Comparison of ENCODE assay signal across 15 cellular contexts in the genomic region with DNA sequence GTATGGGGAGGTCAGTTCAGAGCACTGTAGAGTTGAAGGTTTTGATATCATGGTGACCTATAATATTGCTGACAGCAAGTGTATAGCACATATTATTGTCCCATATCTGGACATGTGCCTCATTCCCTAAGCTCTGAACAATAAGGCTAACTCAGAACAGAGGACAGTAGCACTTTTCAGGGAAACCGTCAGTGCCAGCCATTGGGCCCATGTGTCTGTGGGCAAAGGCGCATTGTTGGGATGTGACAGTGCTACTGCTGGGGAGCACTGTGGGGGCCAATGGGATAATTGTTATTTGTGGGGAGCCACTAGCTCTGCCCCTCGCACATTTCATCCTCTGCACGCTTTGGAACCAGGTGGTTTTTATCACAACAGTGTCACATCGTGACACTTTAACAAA.
"Had no signal": no experiment of that assay in that cellular context is flagged by ENCODE, and none has a peak within 500 bp of the region (broad histone marks: within the 10 kb centered on the region; RNA-seq: fewer than 3 reads in every experiment).

No MANE protein-coding gene starts in this region.

- H3K9me3 ChIP-seq: SJSA1, tibial artery, vagina had no signal

- H3K4me3 Mint-ChIP-seq: activated T-helper 17 cell treated with anti-CD3 and anti-CD28 coated beads, Interleukin-2, amount 50 U/mL, for 72 hours; naive thymus-derived CD8-positive, alpha-beta T cell; WTC11 had no signal

- H3K27ac Mint-ChIP-seq: activated T-helper 17 cell treated with anti-CD3 and anti-CD28 coated beads, Interleukin-2, amount 50 U/mL, for 72 hours; WTC11 had no signal

- H3K4me1 Mint-ChIP-seq: WTC11 had no signal

- H3K4me1 ChIP-seq: tibial artery, vagina had no signal

- H3K27me3 ChIP-seq: SJSA1, tibial artery, vagina had no signal

- H3K36me3 ChIP-seq: SJSA1, tibial artery, vagina had no signal

- H3K4me3 ChIP-seq: SJSA1, tibial artery, vagina had no signal

- H3K36me3 Mint-ChIP-seq: naive thymus-derived CD8-positive, alpha-beta T cell had no signal

- H3K27me3 Mint-ChIP-seq: activated T-helper 17 cell treated with anti-CD3 and anti-CD28 coated beads, Interleukin-2, amount 50 U/mL, for 72 hours had no signal

- H3K9me3 Mint-ChIP-seq: activated T-helper 17 cell treated with anti-CD3 and anti-CD28 coated beads, Interleukin-2, amount 50 U/mL, for 72 hours; naive thymus-derived CD8-positive, alpha-beta T cell; WTC11 had no signal

- H3K27ac ChIP-seq: SJSA1, tibial artery, vagina had no signal

- DNase-seq: activated CD4-positive, alpha-beta T cell treated with anti-CD3 and anti-CD28 coated beads for 48 hours; activated naive CD4-positive, alpha-beta T cell treated with anti-CD3 and anti-CD28 coated beads, Interleukin-2, amount 50 U/mL, for 16 hours; central memory CD4-positive, alpha-beta T cell; cortex of kidney; effector memory CD4-positive, alpha-beta T cell; foreskin fibroblast; mammary epithelial cell; naive thymus-derived CD8-positive, alpha-beta T cell; stimulated activated CD4-positive, alpha-beta T cell treated with anti-CD3 and anti-CD28 coated beads, Interleukin-12 subunit alpha, Interleukin-12 subunit beta, amount 100 ng/mL, for 4 hours; stimulated activated CD4-positive, alpha-beta T cell treated with anti-CD3 and anti-CD28 coated beads, Interleukin-2, amount 100 ng/mL, for 24 hours; tibial artery had no signal
